16 cellular contexts compared by ENCODE assay signal in the genomic region with DNA sequence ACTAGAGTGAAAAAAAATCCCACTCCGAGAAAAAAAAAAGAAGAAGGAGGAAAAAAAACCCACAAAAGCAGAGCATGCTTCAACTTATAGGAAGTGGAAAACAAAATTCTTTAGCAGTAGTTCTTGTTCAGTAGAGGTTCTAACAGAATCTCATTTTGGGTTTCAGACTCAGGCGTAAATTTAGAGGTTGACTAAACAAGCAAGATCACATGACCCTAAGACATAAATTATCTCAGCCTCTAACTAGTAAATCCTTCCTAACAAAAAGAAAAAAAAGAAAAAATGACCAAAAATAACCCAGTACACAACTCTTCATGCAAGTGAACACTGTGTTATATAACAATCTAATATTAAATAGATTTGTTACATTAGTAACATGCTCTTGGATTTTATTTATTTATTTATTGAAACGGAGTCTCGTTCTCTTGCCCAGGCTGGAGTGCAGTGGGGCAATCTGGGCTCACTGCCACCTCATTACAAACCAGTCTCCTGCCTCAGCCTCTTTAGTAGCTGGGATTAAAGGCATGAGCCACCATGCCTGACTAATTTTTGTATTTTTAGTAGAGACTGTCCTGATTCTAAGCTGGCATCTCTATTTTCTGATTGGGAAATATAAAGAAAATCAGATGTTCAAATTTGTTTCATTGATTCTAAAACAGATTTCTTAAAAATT. TPM values are rescaled to one million over a fixed set of nuclear protein-coding genes. Genes with fewer than 3 reads are reported as not detected.
A peak's percentile ranks its signal among the peaks of the same experiment; 100 is the strongest.
DNase-seq lines count a peak whose midpoint lies in the region; ATAC-seq and TF ChIP-seq lines count a peak whose summit lies in the region.
"Had no signal": no experiment of that assay in that cellular context is flagged by ENCODE, and none has a peak within 500 bp of the region (broad histone marks: within the 10 kb centered on the region; RNA-seq: fewer than 3 reads in every experiment).

No MANE protein-coding gene starts in this region.

- no peaks in the 10 kb centered on the region for H3K4me1 Mint-ChIP-seq in memory B cell

- peak overlapping the region; percentile 86 for H3K27ac Mint-ChIP-seq in memory B cell
- H3K27ac Mint-ChIP-seq: activated B cell treated with CpG ODN at 0.5 μM for 24 hours had no signal

- H3K4me3 ChIP-seq in HEK293 (ENCODE audit: low read depth, low read length) (no peak overlapping the region), cardiac fibroblast (replicated peaks in 1 of 2; ENCODE audit: low read depth in 2 of 2, low read length in 2 of 2) (no peak overlapping the region)
- H3K4me3 ChIP-seq: lower lobe of right lung, testis had no signal

- H3K36me3 ChIP-seq in HEK293 (ENCODE audit: control insufficient read depth in 2 of 2, insufficient read depth in 1 of 2, low read length in 2 of 2) = peaks cover 24 to 26% of the 10 kb centered on the region in 2 experiments; a peak in 2 of 3 replicates
- H3K36me3 ChIP-seq: BE2C had no signal

- intact Hi-C loops in sciatic nerve (cut with DNase I) = no loop called here

- no peak overlapping the region for H3K4me3 Mint-ChIP-seq in memory B cell
- H3K4me3 Mint-ChIP-seq: activated B cell treated with CpG ODN at 0.5 μM for 24 hours had no signal

- peaks cover 20% of the 10 kb centered on the region for H3K36me3 Mint-ChIP-seq in memory B cell

- H3K4me1 ChIP-seq in HEK293 (ENCODE audit: control insufficient read depth, insufficient read depth, low read length) = peaks cover 5% of the 10 kb centered on the region; the same call in 1 of the 2 replicates
- H3K4me1 ChIP-seq: BE2C, lower lobe of right lung, parathyroid adenoma, testis had no signal

- CTCF ChIA-PET in HEK293 (lab: Yijun Ruan, JAX) = interaction anchor here (0.5 to 1.0 kb wide), 5 partner anchors 9 to 165 kb away, joined by 3 read pairs; no protein-coding TSS in a partner anchor

- no peak overlapping the region for H3K27ac ChIP-seq in HEK293 (ENCODE audit: extremely low read depth, low read depth, low read length)
- H3K27ac ChIP-seq: lower lobe of right lung, parathyroid adenoma, testis had no signal

- DNase-seq in A172 (ENCODE audit: low spot score) (peak; percentile 73), cardiac fibroblast (ENCODE audit: low read depth in 2 of 2) (peak; percentile 16 to 57), memory B cell (ENCODE audit: low spot score in 2 of 2) (no peak), sciatic nerve (ENCODE audit: low spot score) (no peak)
- no peak for DNase-seq in stimulated activated CD4-positive, alpha-beta T cell treated with anti-CD3 and anti-CD28 coated beads, Interleukin-12 subunit alpha, Interleukin-12 subunit beta, amount 100 ng/mL, for 4 hours
- DNase-seq: activated B cell treated with CpG ODN at 0.5 μM for 24 hours, GDM1, GOT3, lower lobe of right lung, testis had no signal

- POLR2A ChIA-PET in HEK293 (lab: Yijun Ruan, JAX) = no interaction called here

- ATAC-seq in memory B cell (ENCODE audit: low read depth) (no peak), GM19452 (IDR thresholded peaks at IDR 0.05; ENCODE audit: unreplicated experiment) (no peak), HG03565 (IDR thresholded peaks at IDR 0.05; ENCODE audit: unreplicated experiment) (no peak), sciatic nerve (no peak)

- H3K9me3 Mint-ChIP-seq in memory B cell = no peaks in the 10 kb centered on the region
- H3K9me3 Mint-ChIP-seq: activated B cell treated with CpG ODN at 0.5 μM for 24 hours; activated T-helper 2 cell treated with anti-CD3 and anti-CD28 coated beads, Interferon-gamma antibody, Interleukin-2, Interleukin-4, amounts not matched to agents 10 μg/mL and 5 μg/mL and 100 μg/mL, durations not matched to agents 14 hours and 24 hours and 36 hours had no signal

- TF ChIP-seq CTCF in HEK293 (tag by site-specific recombination; IDR thresholded peaks at IDR 0.05) = no peak
- TF ChIP-seq CTCF in cardiac fibroblast (IDR thresholded peaks at IDR 0.05; ENCODE audit: low read depth, low read length) = no peak

- no peaks in the 10 kb centered on the region for H3K27me3 Mint-ChIP-seq in memory B cell
- H3K27me3 Mint-ChIP-seq: activated B cell treated with CpG ODN at 0.5 μM for 24 hours had no signal

- no peaks in the 10 kb centered on the region for H3K9me3 ChIP-seq in HEK293 (ENCODE audit: control insufficient read depth, insufficient read depth, low read depth, low read length)
- H3K9me3 ChIP-seq: BE2C, lower lobe of right lung, testis had no signal

TF ChIP-seq in HEK293, 187 proteins besides CTCF, POLR2A, EP300 and RAD21:
- TF ChIP-seq, protein P1, sequence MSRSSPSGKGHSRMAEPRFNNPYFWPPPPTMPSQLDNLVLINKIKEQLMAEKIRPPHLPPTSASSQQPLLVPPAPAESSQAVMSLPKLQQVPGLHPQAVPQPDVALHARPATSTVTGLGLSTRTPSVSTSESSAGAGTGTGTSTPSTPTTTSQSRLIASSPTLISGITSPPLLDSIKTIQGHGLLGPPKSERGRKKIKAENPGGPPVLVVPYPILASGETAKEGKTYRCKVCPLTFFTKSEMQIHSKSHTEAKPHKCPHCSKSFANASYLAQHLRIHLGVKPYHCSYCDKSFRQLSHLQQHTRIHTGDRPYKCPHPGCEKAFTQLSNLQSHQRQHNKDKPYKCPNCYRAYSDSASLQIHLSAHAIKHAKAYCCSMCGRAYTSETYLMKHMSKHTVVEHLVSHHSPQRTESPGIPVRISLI (tag by site-specific recombination; IDR thresholded peaks at IDR 0.05) = 0 out of 2 replicates have a peak, but pooled peaks have one; percentile 30
- TF ChIP-seq ZFP37 (tag by site-specific recombination; IDR thresholded peaks at IDR 0.05) = no peak
- TF ChIP-seq ZNF335 (tag by site-specific recombination; conservative IDR thresholded peaks at IDR 0.05) = 0 out of 2 replicates have a peak, but pooled peaks have one; percentile 31
TF ChIP-seq in HEK293: peak in this region for 2.

RNA-seq across cellular contexts. Expression of gene PPP4R3B, which starts 35.4 kb away (rescaled TPM):
- total RNA-seq in A172 (2014; rRNA removed; shearing (Covaris generic)) = 58.3 and 58.6 TPM in 2 replicates
- 64.6 TPM for total RNA-seq in sciatic nerve

Comparison
In these comparisons a context has a peak if more than half of its experiments do, and no peak if none do; other contexts are left out.
1. DNase-seq: peak in A172 (single experiment) and cardiac fibroblast (2 of 2); none in memory B cell (0 of 2), stimulated activated CD4-positive, alpha-beta T cell treated with anti-CD3 and anti-CD28 coated beads, Interleukin-12 subunit alpha, Interleukin-12 subunit beta, amount 100 ng/mL, for 4 hours (single experiment) and sciatic nerve (single experiment).